Comparison of ENCODE assay signal across 8 cellular contexts in genomic region chr6:163405412-163406309, GRCh38. TPM values are rescaled to one million over a fixed set of nuclear protein-coding genes. Genes with fewer than 3 reads are reported as not detected.
DNase-seq lines count a peak whose midpoint lies in the region; ATAC-seq and TF ChIP-seq lines count a peak whose summit lies in the region.

No MANE protein-coding gene starts in this region.

- H3K27ac ChIP-seq in lower lobe of right lung (peak overlapping the region; percentile 89), testis (peak overlapping the region; percentile 87 to 90), WERI-Rb-1 (no peak overlapping the region)

- ATAC-seq in GM18519 (IDR thresholded peaks at IDR 0.05; ENCODE audit: low FRiP score, unreplicated experiment): peak; percentile 46
- peak; percentile 86 for ATAC-seq in HG02623 (IDR thresholded peaks at IDR 0.05; ENCODE audit: unreplicated experiment)
- peak; percentile 90 to 92 for ATAC-seq in lower lobe of right lung

- intact Hi-C loops in lower lobe of right lung (cut with DNase I): no loop called here
- intact Hi-C loops in testis (cut with DNase I; ENCODE audit: low total_unique reads): no loop called here

- H3K27me3 ChIP-seq in lower lobe of right lung (ENCODE audit: low read depth) (no peaks in the 10 kb centered on the region), testis (no peaks in the 10 kb centered on the region), WERI-Rb-1 (ENCODE audit: insufficient read depth, low read depth, severe bottlenecking) (no peaks in the 10 kb centered on the region)

- 24 to 32% methylated on average over 15 to 18 of the region's 18 CpGs for WGBS in testis, 2 donors

- H3K36me3 ChIP-seq in lower lobe of right lung (no peaks in the 10 kb centered on the region), testis (ENCODE audit: low read depth, missing control alignments) (no peaks in the 10 kb centered on the region), WERI-Rb-1 (no peaks in the 10 kb centered on the region)

- no peaks in the 10 kb centered on the region for H3K9me3 ChIP-seq in lower lobe of right lung
- H3K9me3 ChIP-seq in testis: no peaks in the 10 kb centered on the region
- no peaks in the 10 kb centered on the region for H3K9me3 ChIP-seq in WERI-Rb-1 (ENCODE audit: severe bottlenecking)

- no peak for TF ChIP-seq POLR2A in testis (IDR thresholded peaks at IDR 0.05)

- H3K4me1 ChIP-seq in lower lobe of right lung (peaks cover 35% of the 10 kb centered on the region), testis (peaks cover 20% of the 10 kb centered on the region)

- peak overlapping the region; percentile 8 to 30 for H3K4me3 ChIP-seq in cardiac fibroblast (replicated peaks in 1 of 2; ENCODE audit: low read depth in 2 of 2, low read length in 2 of 2)
- H3K4me3 ChIP-seq in lower lobe of right lung: peak overlapping the region; percentile 42
- H3K4me3 ChIP-seq in testis: peak overlapping the region in 1 of 2 donors; percentile 10
- no peak overlapping the region; the same call in 1 of the 2 replicates for H3K4me3 ChIP-seq in WERI-Rb-1 (ENCODE audit: low read depth, low read length)

- DNase-seq in OCI-M1 (lab: John Stamatoyannopoulos, UW): peak; percentile 45
- DNase-seq in cardiac fibroblast (ENCODE audit: low read depth in 2 of 2): peak; percentile 33 to 39
- peak; percentile 89 for DNase-seq in lower lobe of right lung
- peak; percentile 85 for DNase-seq in testis
- DNase-seq in NCI-H187 treated with DMSO at 0.1 percent for 48 hours (lab: John Stamatoyannopoulos, UW): no peak
- no peak for DNase-seq in WERI-Rb-1

- no peak for TF ChIP-seq CTCF in cardiac fibroblast (IDR thresholded peaks at IDR 0.05; ENCODE audit: low read depth, low read length)
- no peak for TF ChIP-seq CTCF in lower lobe of right lung (IDR thresholded peaks at IDR 0.05)
- no peak for TF ChIP-seq CTCF in testis (IDR thresholded peaks at IDR 0.05)
- TF ChIP-seq CTCF in WERI-Rb-1 (IDR thresholded peaks at IDR 0.05; ENCODE audit: low read depth, low read length): no peak

RNA-seq across cellular contexts. Expression of gene QKI, which starts 8.9 kb away (rescaled TPM):
- 247 TPM for total RNA-seq in lower lobe of right lung
- 100 to 1,000 TPM; 315 to 366 TPM for total RNA-seq in testis
- 148 TPM for polyA plus RNA-seq in testis (ENCODE audit: insufficient read depth, low read depth, low replicate concordance)

Comparison
In these comparisons a context has a peak if more than half of its experiments do, and no peak if none do; other contexts are left out.
1. DNase-seq: peak in OCI-M1 (single experiment), cardiac fibroblast (2 of 2), lower lobe of right lung (single experiment) and testis (single experiment); none in NCI-H187 treated with DMSO at 0.1 percent for 48 hours (single experiment) and WERI-Rb-1 (single experiment).
2. Peak in every context shown above with its lines, with median percentiles within 50 percentile points of each other: ATAC-seq.